ENCODE assay signal across 1 cellular context in genomic region chr10:89285303-89285702, GRCh38. TPM values are rescaled to one million over a fixed set of nuclear protein-coding genes. Genes with fewer than 3 reads are reported as not detected.
"Had no signal": no experiment of that assay in that cellular context is flagged by ENCODE, and none has a peak within 500 bp of the region (broad histone marks: within the 10 kb centered on the region; RNA-seq: fewer than 3 reads in every experiment).

No MANE protein-coding gene starts in this region.

RNA-seq across cellular contexts. Expression of gene IFIT2, which starts 16.5 kb away (rescaled TPM):
- total RNA-seq: progenitor cell of endocrine pancreas had no signal

RNA-seq across cellular contexts. Expression of gene IFIT3, which starts 42.5 kb away (rescaled TPM):
- total RNA-seq: progenitor cell of endocrine pancreas had no signal
